22 cellular contexts compared by ENCODE assay signal in genomic region chr7:51797371-51797770, GRCh38.
"Had no signal": no experiment of that assay in that cellular context is flagged by ENCODE, and none has a peak within 500 bp of the region (broad histone marks: within the 10 kb centered on the region; RNA-seq: fewer than 3 reads in every experiment).

No MANE protein-coding gene starts in this region.

- H3K4me1 ChIP-seq: Peyer's patch, SJCRH30 had no signal

- H3K27ac ChIP-seq: HL-60, KMS-11, PC-9, Peyer's patch, SJCRH30 had no signal

- ATAC-seq: Right ventricle myocardium inferior, SK-N-SH treated with all-trans-retinoic acid at 6 μM for 48 hours had no signal

- H3K9ac ChIP-seq: KMS-11 had no signal

- H3K4me3 ChIP-seq: PC-9, Peyer's patch, SJCRH30 had no signal

- H2AFZ ChIP-seq: PC-9 had no signal

- H3K9me3 ChIP-seq: Peyer's patch, SJCRH30 had no signal

- DNase-seq: Kasumi-1, MM.1S, NCI-H1092 treated with DMSO at 0.1 percent for 48 hours, NCI-H1436, NCI-H1694, NCI-H187 treated with DMSO at 0.1 percent for 48 hours, NCI-H2029 treated with DMSO at 0.1 percent for 48 hours, NCI-H2171 treated with DMSO at 0.1 percent for 48 hours, NCI-H345, NCI-H446 treated with DMSO at 0.1 percent for 48 hours, NCI-H510A treated with DMSO at 0.1 percent for 48 hours, OCI-M1, PC-9, Peyer's patch, SHP77 treated with DMSO at 0.1 percent for 48 hours, SJCRH30, T-helper 1 cell had no signal

- H3K36me3 ChIP-seq: Peyer's patch, SJCRH30 had no signal

- FAIRE-seq: HTR-8/SVneo had no signal

- H3K4me2 ChIP-seq: KMS-11, PC-9 had no signal

- H3K27me3 ChIP-seq: Peyer's patch had no signal
